ENCODE assay signal across 15 cellular contexts in genomic region chr4:145816091-145816490, GRCh38.
"Had no signal": no experiment of that assay in that cellular context is flagged by ENCODE, and none has a peak within 500 bp of the region (broad histone marks: within the 10 kb centered on the region; RNA-seq: fewer than 3 reads in every experiment).

No MANE protein-coding gene starts in this region.

- H3K9me3 ChIP-seq: pancreas, transverse colon had no signal

- H3K27me3 ChIP-seq: hepatocyte, pancreas, transverse colon had no signal

- H3K4me3 Mint-ChIP-seq: activated CD4-positive, alpha-beta memory T cell treated with anti-CD3 and anti-CD28 coated beads for 36 hours; endodermal cell; naive thymus-derived CD4-positive, alpha-beta T cell; stimulated activated naive B cell treated with anti-CD40 and anti-IgM and Interleukin-4, amounts not matched to agents 10 μg/mL and 1 μg/mL and 100 μg/mL, for 72 hours had no signal

- H3K36me3 ChIP-seq: pancreas, transverse colon had no signal

- ATAC-seq: activated CD4-positive, CD25-positive, alpha-beta regulatory T cell treated with anti-CD3 and anti-CD28 coated beads, Interleukin-2, amount 50 U/mL, for 24 hours; naive thymus-derived CD4-positive, alpha-beta T cell; pancreas; stimulated activated naive B cell treated with anti-CD40 and anti-IgM and Interleukin-4, amounts not matched to agents 10 μg/mL and 1 μg/mL and 100 μg/mL, for 72 hours had no signal

- H3K4me1 Mint-ChIP-seq: endodermal cell had no signal

- H3K4me2 ChIP-seq: hepatocyte had no signal

- H3K9me3 Mint-ChIP-seq: activated CD4-positive, alpha-beta memory T cell treated with anti-CD3 and anti-CD28 coated beads for 36 hours had no signal

- DNase-seq: activated CD4-positive, alpha-beta memory T cell treated with anti-CD3 and anti-CD28 coated beads for 36 hours; activated CD8-positive, alpha-beta memory T cell treated with anti-CD3 and anti-CD28 coated beads, Interleukin-2, amount 50 U/mL, for 4 hours; activated naive CD4-positive, alpha-beta T cell treated with Interleukin-2 at 50 U/mL for 16 hours; endodermal cell; islet precursor cell; naive thymus-derived CD4-positive, alpha-beta T cell; pancreas; stimulated activated CD4-positive, alpha-beta T cell treated with anti-CD3 and anti-CD28 coated beads, Interleukin-2, amount 100 ng/mL, for 48 hours; stimulated activated naive B cell treated with anti-CD40 and anti-IgM and Interleukin-4, amounts not matched to agents 10 μg/mL and 1 μg/mL and 100 μg/mL, for 72 hours; substantia nigra; SW 1271; transverse colon had no signal

- H3K4me1 ChIP-seq: pancreas, transverse colon had no signal

- H3K27me3 Mint-ChIP-seq: activated CD4-positive, alpha-beta memory T cell treated with anti-CD3 and anti-CD28 coated beads for 36 hours; naive thymus-derived CD4-positive, alpha-beta T cell; stimulated activated naive B cell treated with anti-CD40 and anti-IgM and Interleukin-4, amounts not matched to agents 10 μg/mL and 1 μg/mL and 100 μg/mL, for 72 hours had no signal

- H3K27ac ChIP-seq: hepatocyte, pancreas, transverse colon had no signal

- H2AFZ ChIP-seq: hepatocyte had no signal

- FAIRE-seq: bronchial epithelial cell, pancreas had no signal

- H3K27ac Mint-ChIP-seq: endodermal cell; naive thymus-derived CD4-positive, alpha-beta T cell; stimulated activated naive B cell treated with anti-CD40 and anti-IgM and Interleukin-4, amounts not matched to agents 10 μg/mL and 1 μg/mL and 100 μg/mL, for 72 hours had no signal

- H3K4me3 ChIP-seq: hepatocyte, pancreas, transverse colon had no signal

- H3K79me2 ChIP-seq: hepatocyte had no signal
